9 cellular contexts compared by ENCODE assay signal in genomic region chr1:119713039-119713537, GRCh38. TPM values are rescaled to one million over a fixed set of nuclear protein-coding genes. Genes with fewer than 3 reads are reported as not detected.
DNase-seq lines count a peak whose midpoint lies in the region; ATAC-seq and TF ChIP-seq lines count a peak whose summit lies in the region.
"Had no signal": no experiment of that assay in that cellular context is flagged by ENCODE, and none has a peak within 500 bp of the region (broad histone marks: within the 10 kb centered on the region; RNA-seq: fewer than 3 reads in every experiment).

No MANE protein-coding gene starts in this region.

- peak overlapping the region; percentile 72 for H3K4me3 Mint-ChIP-seq in activated T-helper 17 cell treated with anti-CD3 and anti-CD28 coated beads, Interleukin-2, amount 50 U/mL, for 72 hours

- peaks cover 31% of the 10 kb centered on the region for H3K4me1 ChIP-seq in smooth muscle cell (ENCODE audit: low read depth)

- H3K9ac ChIP-seq in smooth muscle cell (ENCODE audit: low read depth), result peak overlapping the region; percentile 87

- peaks cover 11% of the 10 kb centered on the region for H3F3A ChIP-seq in smooth muscle cell (ENCODE audit: low read depth)

- peak overlapping the region; percentile 96 for H3K4me2 ChIP-seq in smooth muscle cell

- H3K79me2 ChIP-seq in smooth muscle cell (ENCODE audit: low read depth), result peaks cover 50% of the 10 kb centered on the region

- WGBS in smooth muscle cell (ENCODE audit: low lambda C conversion rate), result 4% methylated on average over 15 of the region's 15 CpGs

- H3K27me3 ChIP-seq in HL-60 (ENCODE audit: insufficient read depth, poor library complexity, severe bottlenecking) (no peaks in the 10 kb centered on the region), smooth muscle cell (ENCODE audit: low read depth) (no peaks in the 10 kb centered on the region)

- peaks cover 33% of the 10 kb centered on the region for H3K27me3 Mint-ChIP-seq in activated T-helper 17 cell treated with anti-CD3 and anti-CD28 coated beads, Interleukin-2, amount 50 U/mL, for 72 hours

- H3K27ac Mint-ChIP-seq in activated T-helper 17 cell treated with anti-CD3 and anti-CD28 coated beads, Interleukin-2, amount 50 U/mL, for 72 hours, result no peak overlapping the region

- H3K36me3 Mint-ChIP-seq in activated T-helper 17 cell treated with anti-CD3 and anti-CD28 coated beads, Interleukin-2, amount 50 U/mL, for 72 hours (ENCODE audit: low read depth), result no peaks in the 10 kb centered on the region

- peak overlapping the region; percentile 72 for H3K27ac ChIP-seq in HL-60 (replicated peaks)
- peak overlapping the region; percentile 92 for H3K27ac ChIP-seq in smooth muscle cell (ENCODE audit: low read depth)
- H3K27ac ChIP-seq: neutrophil had no signal

- peaks cover 46% of the 10 kb centered on the region for H4K20me1 ChIP-seq in smooth muscle cell (ENCODE audit: low read depth)

- H3K9me3 Mint-ChIP-seq in activated T-helper 17 cell treated with anti-CD3 and anti-CD28 coated beads, Interleukin-2, amount 50 U/mL, for 72 hours, result no peaks in the 10 kb centered on the region

- H3K4me3 ChIP-seq in AG09309 (ENCODE audit: control insufficient read depth, low read depth, low read length), result peak overlapping the region; percentile 97
- peak overlapping the region; percentile 82 for H3K4me3 ChIP-seq in HL-60 (replicated peaks; ENCODE audit: insufficient read depth, low read length)
- peak overlapping the region; percentile 86 for H3K4me3 ChIP-seq in smooth muscle cell

- H3K9me3 ChIP-seq in smooth muscle cell (replicated peaks; ENCODE audit: low read depth), result no peaks in the 10 kb centered on the region
- H3K9me3 ChIP-seq: neutrophil had no signal

- TF ChIP-seq CTCF in AG09309 (IDR thresholded peaks at IDR 0.05; ENCODE audit: control insufficient read depth, insufficient read depth, low read depth, low read length, missing control alignments) (no peak), HL-60 (IDR thresholded peaks at IDR 0.05; ENCODE audit: insufficient read depth, low read length) (no peak), smooth muscle cell (IDR thresholded peaks at IDR 0.05; ENCODE audit: borderline replicate concordance, insufficient read depth, poor library complexity, severe bottlenecking) (no peak)

- DNase-seq in AG09309 (ENCODE audit: low read depth), result no peak
- DNase-seq in HL-60 (ENCODE audit: low read depth in 1 of 2, low spot score in 1 of 2), result peak in 1 of 2 experiments; percentile 22
- peak in 30 of 51 donors; percentile 7 to 81 (median 40) for DNase-seq in hypothalamus (lab: John Stamatoyannopoulos, UW)
- no peak for DNase-seq in smooth muscle cell (lab: John Stamatoyannopoulos, UW; ENCODE audit: unreplicated experiment)
- DNase-seq in NCI-H2171 (lab: John Stamatoyannopoulos, UW), result no peak
- DNase-seq in GM19240 (ENCODE audit: insufficient read length, low spot score), result no peak

- H3K36me3 ChIP-seq in smooth muscle cell (ENCODE audit: low read depth), result no peaks in the 10 kb centered on the region
- H3K36me3 ChIP-seq: neutrophil had no signal

- H2AFZ ChIP-seq in smooth muscle cell (ENCODE audit: low read depth), result peak overlapping the region; percentile 77

- peaks cover 4% of the 10 kb centered on the region for H3K4me1 Mint-ChIP-seq in activated T-helper 17 cell treated with anti-CD3 and anti-CD28 coated beads, Interleukin-2, amount 50 U/mL, for 72 hours

- ATAC-seq in activated T-helper 17 cell treated with anti-CD3 and anti-CD28 coated beads, Interleukin-2, amount 50 U/mL, for 72 hours (replicated peaks), result no peak
- no peak for ATAC-seq in HG03565 (IDR thresholded peaks at IDR 0.05; ENCODE audit: unreplicated experiment)

RNA-seq across cellular contexts. Expression of gene PHGDH, which starts 1.4 kb away (rescaled TPM):
- total RNA-seq in activated T-helper 17 cell treated with anti-CD3 and anti-CD28 coated beads, Interleukin-2, amount 50 U/mL, for 72 hours, result 10 to 100 TPM; 11.6 to 27.5 TPM
- 66.1 and 93.2 TPM in 2 replicates for total RNA-seq in smooth muscle cell
- 134 and 141 TPM in 2 replicates for polyA plus RNA-seq in smooth muscle cell

RNA-seq across cellular contexts. Expression of gene HMGCS2, which starts 55.6 kb away (rescaled TPM):
- total RNA-seq in activated T-helper 17 cell treated with anti-CD3 and anti-CD28 coated beads, Interleukin-2, amount 50 U/mL, for 72 hours, result not detected
- not detected in 2 replicates for total RNA-seq in smooth muscle cell
- 0.08 TPM in 1 of 2 replicates, not detected in the other for polyA plus RNA-seq in smooth muscle cell

Comparison
In these comparisons a context has a peak if more than half of its experiments do, and no peak if none do; other contexts are left out.
1. DNase-seq: peak in hypothalamus (30 of 51); none in AG09309 (single experiment), smooth muscle cell (single experiment), NCI-H2171 (single experiment) and GM19240 (single experiment).
2. Peak in every context shown above with its lines, with median percentiles within 50 percentile points of each other: H3K4me3 ChIP-seq.